15 cellular contexts compared by ENCODE assay signal in genomic region chr4:101211146-101211553, GRCh38.
DNase-seq lines count a peak whose midpoint lies in the region; ATAC-seq, FAIRE-seq and TF ChIP-seq lines count a peak whose summit lies in the region.
"Had no signal": no experiment of that assay in that cellular context is flagged by ENCODE, and none has a peak within 500 bp of the region (broad histone marks: within the 10 kb centered on the region; RNA-seq: fewer than 3 reads in every experiment).

No MANE protein-coding gene starts in this region.

- no peak overlapping the region for H2BK120ac ChIP-seq in IMR-90 (ENCODE audit: low read depth, low read length)

- H4K8ac ChIP-seq in IMR-90 (ENCODE audit: low read depth in 2 of 2, low read length in 2 of 2), result no peak overlapping the region

- CTCF ChIA-PET in BJ (lab: Yijun Ruan, JAX) (no interaction called here), IMR-90 (lab: Yijun Ruan, JAX) (interaction anchor here (1.1 kb wide), 1 partner anchor 18 kb away, joined by 3 read pairs; no protein-coding TSS in a partner anchor)

- no peaks in the 10 kb centered on the region for H3K36me3 ChIP-seq in BJ (ENCODE audit: control insufficient read depth, insufficient read depth, low read length)
- H3K36me3 ChIP-seq in IMR-90 (ENCODE audit: control insufficient read depth, insufficient read depth, low read length), result no peaks in the 10 kb centered on the region
- H3K36me3 ChIP-seq in astrocyte (ENCODE audit: insufficient read depth, low read length), result no peaks in the 10 kb centered on the region
- H3K36me3 ChIP-seq: SJCRH30 had no signal

- no peak overlapping the region for H4K5ac ChIP-seq in IMR-90 (ENCODE audit: low read depth, low read length)

- H3K9ac ChIP-seq in IMR-90 (ENCODE audit: low read depth, low read length) (no peak overlapping the region), astrocyte (ENCODE audit: low read length) (no peak overlapping the region)

- no peak overlapping the region for H3K18ac ChIP-seq in IMR-90 (ENCODE audit: low read depth, low read length)

- no peaks in the 10 kb centered on the region for H3K27me3 Mint-ChIP-seq in astrocyte (ENCODE audit: low read depth, unreplicated experiment)
- H3K27me3 Mint-ChIP-seq: progenitor cell of endocrine pancreas; stimulated activated naive CD8-positive, alpha-beta T cell treated with anti-CD3 and anti-CD28 coated beads, Interleukin-15, amount 100 ng/mL, for 72 hours had no signal

- H3K9me1 ChIP-seq in IMR-90 (ENCODE audit: insufficient read depth, low read length), result no peaks in the 10 kb centered on the region

- TF ChIP-seq CTCF in BJ (IDR thresholded peaks at IDR 0.05; ENCODE audit: insufficient read depth, low read depth, low read length) (no peak), IMR-90 (conservative IDR thresholded peaks at IDR 0.05; ENCODE audit: low read depth, low read length) (no peak), astrocyte (IDR thresholded peaks at IDR 0.05; ENCODE audit: insufficient read depth, low read depth, low read length) (no peak)

- H3K4me1 ChIP-seq in IMR-90 (ENCODE audit: control insufficient read depth, insufficient read depth, low read length), result peaks cover 3% of the 10 kb centered on the region
- H3K4me1 ChIP-seq in astrocyte (ENCODE audit: insufficient read depth, low read length), result peaks cover 5% of the 10 kb centered on the region
- H3K4me1 ChIP-seq: SJCRH30 had no signal

- H3K4ac ChIP-seq in IMR-90 (ENCODE audit: low read depth, low read length), result no peak overlapping the region

- DNase-seq in BJ (ENCODE audit: low read depth), result peak; percentile 8
- DNase-seq in IMR-90, result peak; percentile 58
- peak; percentile 80 for DNase-seq in astrocyte (ENCODE audit: low read depth)
- DNase-seq in kidney glomerular epithelial cell (lab: John Stamatoyannopoulos, UW), result peak; percentile 76
- DNase-seq in SW480 (ENCODE audit: low spot score), result no peak
- no peak for DNase-seq in SKM-1 treated with dmso at 0.1 percent for 144 hours (lab: John Stamatoyannopoulos, UW; ENCODE audit: unreplicated experiment)
- no peak for DNase-seq in Right ventricle myocardium superior
- DNase-seq: activated CD4-positive, alpha-beta T cell treated with anti-CD3 and anti-CD28 coated beads for 1 hour; SJCRH30; stimulated activated CD4-positive, alpha-beta T cell treated with anti-CD3 and anti-CD28 coated beads, Interleukin-4, amount 100 ng/mL, for 4 hours; stimulated activated naive CD8-positive, alpha-beta T cell treated with anti-CD3 and anti-CD28 coated beads, Interleukin-15, amount 100 ng/mL, for 72 hours had no signal

- H2AK9ac ChIP-seq in IMR-90 (replicated peaks; ENCODE audit: low read depth, low read length, poor library complexity), result no peak overlapping the region

- H3K9me3 ChIP-seq in IMR-90 (ENCODE audit: control insufficient read depth, insufficient read depth, low read length), result no peaks in the 10 kb centered on the region
- no peaks in the 10 kb centered on the region for H3K9me3 ChIP-seq in astrocyte (ENCODE audit: insufficient read depth, low read depth, low read length)
- H3K9me3 ChIP-seq: SJCRH30 had no signal

- TF ChIP-seq RAD21 in IMR-90 (IDR thresholded peaks at IDR 0.05; ENCODE audit: low read length), result no peak

- BruUV-seq in IMR-90 (replicated peaks; lab: Mats Ljungman, UMichigan), result no TSS peak

- peaks cover 10% of the 10 kb centered on the region; the same call in 1 of the 2 replicates for H4K20me1 ChIP-seq in IMR-90 (ENCODE audit: insufficient read depth, low read length)
- H4K20me1 ChIP-seq in astrocyte (ENCODE audit: insufficient read depth, low read length), result peaks cover 26% of the 10 kb centered on the region

- no peak for TF ChIP-seq POLR2A in IMR-90 (IDR thresholded peaks at IDR 0.05; ENCODE audit: low read depth, low read length)

- H2AFZ ChIP-seq in IMR-90 (replicated peaks; ENCODE audit: low read length, poor library complexity) (no peak overlapping the region), astrocyte (ENCODE audit: low read depth, low read length) (no peak overlapping the region)

- no peak overlapping the region for H2BK15ac ChIP-seq in IMR-90 (ENCODE audit: low read depth, low read length)

- ATAC-seq in IMR-90 (ENCODE audit: low read depth) (peak; percentile 46), Right ventricle myocardium superior (ENCODE audit: poor library complexity) (no peak), HG02759 (IDR thresholded peaks at IDR 0.05; ENCODE audit: unreplicated experiment) (no peak)
- ATAC-seq: stimulated activated naive CD8-positive, alpha-beta T cell treated with anti-CD3 and anti-CD28 coated beads, Interleukin-15, amount 100 ng/mL, for 72 hours had no signal

- POLR2A ChIA-PET in BJ (lab: Charles Lee) (no interaction called here), IMR-90 (lab: Charles Lee; ENCODE audit: unreplicated experiment) (no interaction called here)

- peak overlapping the region; percentile 17; the same call in 1 of the 2 replicates for H3K4me2 ChIP-seq in IMR-90 (ENCODE audit: low read depth, low read length)
- H3K4me2 ChIP-seq in astrocyte (ENCODE audit: low read length), result peak overlapping the region; percentile 5

- peaks cover 78% of the 10 kb centered on the region for H3K79me2 ChIP-seq in astrocyte (ENCODE audit: insufficient read depth, low read length)

- in situ Hi-C loops in IMR-90 (cut with MboI; ENCODE audit: low sequenced_read_pairs), result no loop called here

- dilution Hi-C loops in IMR-90 (cut with HindIII; ENCODE audit: low sequenced_read_pairs, unreplicated experiment), result no loop called here

- H3K27ac ChIP-seq in IMR-90 (ENCODE audit: insufficient read depth, low read length) (no peak overlapping the region), astrocyte (ENCODE audit: low read depth, low read length) (peak overlapping the region; percentile 7)
- H3K27ac ChIP-seq: epithelial cell of prostate, SJCRH30 had no signal

- H3K36me3 Mint-ChIP-seq in astrocyte (ENCODE audit: low read depth, unreplicated experiment), result no peaks in the 10 kb centered on the region
- H3K36me3 Mint-ChIP-seq: CD14-positive monocyte had no signal

- H2BK20ac ChIP-seq in IMR-90 (ENCODE audit: low read depth, low read length), result no peak overlapping the region

- H2BK5ac ChIP-seq in IMR-90 (ENCODE audit: low read depth, low read length, poor library complexity, severe bottlenecking), result no peak overlapping the region

- peaks cover 10 to 25% of the 10 kb centered on the region in 2 experiments for H3K79me1 ChIP-seq in IMR-90 (ENCODE audit: low read depth in 1 of 2, low read length in 2 of 2)

- no peak overlapping the region for H3K56ac ChIP-seq in IMR-90 (ENCODE audit: extremely low read depth, insufficient read depth, low read length)

- no peak overlapping the region for H4K91ac ChIP-seq in IMR-90 (ENCODE audit: insufficient read depth, low read depth, low read length)

- no peak overlapping the region; the same call in 1 of the 2 replicates for H3K14ac ChIP-seq in IMR-90 (replicated peaks; ENCODE audit: low read depth, low read length)

- no peak overlapping the region for H3K4me3 Mint-ChIP-seq in astrocyte (ENCODE audit: unreplicated experiment)
- H3K4me3 Mint-ChIP-seq: CD14-positive monocyte; stimulated activated naive CD8-positive, alpha-beta T cell treated with anti-CD3 and anti-CD28 coated beads, Interleukin-15, amount 100 ng/mL, for 72 hours had no signal

- H3K4me3 ChIP-seq in BJ (ENCODE audit: low read depth, low read length), result no peak overlapping the region
- no peak overlapping the region for H3K4me3 ChIP-seq in IMR-90 (ENCODE audit: insufficient read depth, low read depth, low read length)
- H3K4me3 ChIP-seq in astrocyte (ENCODE audit: insufficient read depth, low read depth, low read length), result no peak overlapping the region
- H3K4me3 ChIP-seq: SJCRH30 had no signal

- FAIRE-seq in astrocyte (lab: Jason Lieb, UNC), result no peak

- intact Hi-C loops in IMR-90 (cut with micrococcal nuclease), result no loop called here
- intact Hi-C loops in Right ventricle myocardium superior (cut with DNase I), result no loop called here

- H3K27ac Mint-ChIP-seq in astrocyte (ENCODE audit: unreplicated experiment), result peak overlapping the region; percentile 28
- H3K27ac Mint-ChIP-seq: CD14-positive monocyte, progenitor cell of endocrine pancreas had no signal

- no peaks in the 10 kb centered on the region for H3K9me3 Mint-ChIP-seq in astrocyte (ENCODE audit: unreplicated experiment)
- H3K9me3 Mint-ChIP-seq: CD14-positive monocyte had no signal

- H3K27me3 ChIP-seq in BJ (ENCODE audit: control insufficient read depth, insufficient read depth, low read length), result no peaks in the 10 kb centered on the region
- no peaks in the 10 kb centered on the region for H3K27me3 ChIP-seq in IMR-90 (ENCODE audit: control insufficient read depth, insufficient read depth, low read length)
- no peaks in the 10 kb centered on the region for H3K27me3 ChIP-seq in astrocyte (ENCODE audit: insufficient read depth, low read length)
- H3K27me3 ChIP-seq: SJCRH30 had no signal

- H3K4me1 Mint-ChIP-seq in astrocyte (ENCODE audit: low read depth, unreplicated experiment), result peaks cover 11% of the 10 kb centered on the region

- no peak overlapping the region for H2AK5ac ChIP-seq in IMR-90 (ENCODE audit: low read depth, low read length)

- no peak overlapping the region for H3K23ac ChIP-seq in IMR-90 (ENCODE audit: low read depth, low read length)

TF ChIP-seq in IMR-90, 13 proteins besides CTCF, POLR2A, EP300 and RAD21 (continues in another document):
- no peak for TF ChIP-seq ELK1 (IDR thresholded peaks at IDR 0.05; ENCODE audit: borderline replicate concordance, low read depth, low read length)
- no peak for TF ChIP-seq CHD1 (IDR thresholded peaks at IDR 0.05; ENCODE audit: low read depth, low read length)
- TF ChIP-seq BHLHE40 (IDR thresholded peaks at IDR 0.05; ENCODE audit: low read depth, low read length), result no peak
- no peak for TF ChIP-seq MXI1 (IDR thresholded peaks at IDR 0.05; ENCODE audit: borderline replicate concordance, low read depth, low read length)
- no peak for TF ChIP-seq USF2 (IDR thresholded peaks at IDR 0.05; ENCODE audit: low read depth, low read length)
- no peak for TF ChIP-seq CEBPB (IDR thresholded peaks at IDR 0.05; ENCODE audit: low read depth, low read length)

Comparison
In these comparisons a context has a peak if more than half of its experiments do, and no peak if none do; other contexts are left out.
1. DNase-seq: peak in BJ (single experiment), IMR-90 (single experiment), astrocyte (single experiment) and kidney glomerular epithelial cell (single experiment); none in SW480 (single experiment), SKM-1 treated with dmso at 0.1 percent for 144 hours (single experiment) and Right ventricle myocardium superior (single experiment).